Comparison of ENCODE assay signal across 8 cellular contexts in genomic region chr1:23483327-23484252, GRCh38. TPM values are rescaled to one million over a fixed set of nuclear protein-coding genes. Genes with fewer than 3 reads are reported as not detected.
DNase-seq lines count a peak whose midpoint lies in the region; ATAC-seq and TF ChIP-seq lines count a peak whose summit lies in the region.

TSS of gene ASAP3 (minus strand) at chr1:23484179. CDS start at chr1:23484133, 46 bp downstream.

- H3K4me3 Mint-ChIP-seq in activated naive CD8-positive, alpha-beta T cell: peak within 1 kb of the TSS; percentile 87

- H3K36me3 Mint-ChIP-seq in activated naive CD8-positive, alpha-beta T cell: no peaks in the 10 kb centered on the region

- H2AFZ ChIP-seq in parathyroid adenoma: peak within 1 kb of the TSS; percentile 77

- ATAC-seq in heart left ventricle: peak in 2 of 4 donors; percentile 2 to 7
- ATAC-seq in GM19463 (IDR thresholded peaks at IDR 0.05; ENCODE audit: unreplicated experiment): no peak

- H3K4me3 ChIP-seq in Jurkat, Clone E6-1 (ENCODE audit: low read length): peak within 1 kb of the TSS; percentile 54
- H3K4me3 ChIP-seq in heart left ventricle (peak within 1 kb of the TSS; percentile 81 to 100 (median 94)), parathyroid adenoma (ENCODE audit: low read depth, low read length) (peak within 1 kb of the TSS; percentile 69)

- 1% methylated on average over 27 to 83 of the region's 84 CpGs for WGBS in heart left ventricle, 4 donors

- peaks cover 0 to 54% (median 32%) of the 10 kb centered on the region in 12 donors for H3K4me1 ChIP-seq in heart left ventricle
- no peaks in the 10 kb centered on the region for H3K4me1 ChIP-seq in parathyroid adenoma

- H3K4me2 ChIP-seq in parathyroid adenoma (ENCODE audit: low read length): peak within 1 kb of the TSS; percentile 91

- in situ Hi-C loops in G401 (cut with HindIII; ENCODE audit: low sequenced_read_pairs): no loop called here

- H3K36me3 ChIP-seq in heart left ventricle: no peaks in the 10 kb centered on the region
- H3K36me3 ChIP-seq in parathyroid adenoma (ENCODE audit: control insufficient read depth, insufficient read depth, low read length): no peaks in the 10 kb centered on the region

- H3K27me3 ChIP-seq in heart left ventricle (peaks cover 0 to 18% (median 0%) of the 10 kb centered on the region in 9 donors), parathyroid adenoma (ENCODE audit: control insufficient read depth, insufficient read depth, low read length) (no peaks in the 10 kb centered on the region)

- peak; percentile 12 for DNase-seq in G401 (ENCODE audit: low spot score)
- DNase-seq in Jurkat, Clone E6-1 (ENCODE audit: low read depth, low spot score): peak; percentile 22
- DNase-seq in heart left ventricle: peak; percentile 68 to 78 (median 72)
- no peak for DNase-seq in SHP77 treated with DMSO at 0.1 percent for 48 hours (lab: John Stamatoyannopoulos, UW)
- DNase-seq in activated effector memory CD4-positive, alpha-beta T cell treated with anti-CD3 and anti-CD28 coated beads, Interleukin-2, amount 50 U/mL, for 16 hours: no peak

- peak within 1 kb of the TSS; percentile 58 for H3K27ac Mint-ChIP-seq in activated naive CD8-positive, alpha-beta T cell

- H3K9me3 Mint-ChIP-seq in activated naive CD8-positive, alpha-beta T cell (ENCODE audit: low read depth): no peaks in the 10 kb centered on the region

- H3K27me3 Mint-ChIP-seq in activated naive CD8-positive, alpha-beta T cell: peaks cover 4% of the 10 kb centered on the region

- intact Hi-C loops in heart left ventricle (cut with DNase I): loop anchor here in 4 of 10 donors (1.0 to 10.0 kb wide), 7 partner anchors 61 to 141 kb away; partner anchors contain the start of genes HNRNPR (in 3 of the 4), TCEA3 (in 3 of the 4) and ZNF436 (in 2 of the 4)

- H3K27ac ChIP-seq in heart left ventricle (peak within 1 kb of the TSS; percentile 71 to 98 (median 93)), parathyroid adenoma (peak within 1 kb of the TSS; percentile 44)

- peak in 7 of 12 donors; percentile 20 to 56 (median 37) for TF ChIP-seq CTCF in heart left ventricle (IDR thresholded peaks at IDR 0.05)
- TF ChIP-seq CTCF in parathyroid adenoma (IDR thresholded peaks at IDR 0.05): no peak

- H3K4me1 Mint-ChIP-seq in activated naive CD8-positive, alpha-beta T cell (ENCODE audit: low read depth): peaks cover 14% of the 10 kb centered on the region

- peak in 1 of 2 donors; percentile 66 for TF ChIP-seq POLR2A in heart left ventricle (IDR thresholded peaks at IDR 0.05)

- H3K79me2 ChIP-seq in parathyroid adenoma: no peaks in the 10 kb centered on the region

- H3K9me3 ChIP-seq in heart left ventricle: no peaks in the 10 kb centered on the region
- no peaks in the 10 kb centered on the region for H3K9me3 ChIP-seq in parathyroid adenoma (ENCODE audit: control insufficient read depth, low read length)

- H3K9ac ChIP-seq in parathyroid adenoma: no peak within 1 kb of the TSS

RNA-seq across cellular contexts. Expression of gene ASAP3, which starts in this region (rescaled TPM):
- 49.3 and 59.4 TPM in 2 replicates for total RNA-seq in G401 (2014; rRNA removed; shearing (Covaris generic))
- polyA plus RNA-seq in Jurkat, Clone E6-1 (2012; ENCODE audit: insufficient read depth, insufficient read length): 10.8 TPM
- total RNA-seq in heart left ventricle: 10 to 100 TPM; 22.4 to 86.1 (median 35.8) TPM
- polyA plus RNA-seq in heart left ventricle: 10 to 100 TPM; 30.0 to 40.0 TPM

Comparison
In these comparisons a context has a peak if more than half of its experiments do, and no peak if none do; other contexts are left out.
1. DNase-seq: peak in G401 (single experiment), Jurkat, Clone E6-1 (single experiment) and heart left ventricle (5 of 5); none in SHP77 treated with DMSO at 0.1 percent for 48 hours (single experiment) and activated effector memory CD4-positive, alpha-beta T cell treated with anti-CD3 and anti-CD28 coated beads, Interleukin-2, amount 50 U/mL, for 16 hours (single experiment).
2. Peak in every context shown above with its lines, with median percentiles within 50 percentile points of each other: H3K4me3 ChIP-seq.